Comparison of ENCODE assay signal across 1 cellular context in the genomic region with DNA sequence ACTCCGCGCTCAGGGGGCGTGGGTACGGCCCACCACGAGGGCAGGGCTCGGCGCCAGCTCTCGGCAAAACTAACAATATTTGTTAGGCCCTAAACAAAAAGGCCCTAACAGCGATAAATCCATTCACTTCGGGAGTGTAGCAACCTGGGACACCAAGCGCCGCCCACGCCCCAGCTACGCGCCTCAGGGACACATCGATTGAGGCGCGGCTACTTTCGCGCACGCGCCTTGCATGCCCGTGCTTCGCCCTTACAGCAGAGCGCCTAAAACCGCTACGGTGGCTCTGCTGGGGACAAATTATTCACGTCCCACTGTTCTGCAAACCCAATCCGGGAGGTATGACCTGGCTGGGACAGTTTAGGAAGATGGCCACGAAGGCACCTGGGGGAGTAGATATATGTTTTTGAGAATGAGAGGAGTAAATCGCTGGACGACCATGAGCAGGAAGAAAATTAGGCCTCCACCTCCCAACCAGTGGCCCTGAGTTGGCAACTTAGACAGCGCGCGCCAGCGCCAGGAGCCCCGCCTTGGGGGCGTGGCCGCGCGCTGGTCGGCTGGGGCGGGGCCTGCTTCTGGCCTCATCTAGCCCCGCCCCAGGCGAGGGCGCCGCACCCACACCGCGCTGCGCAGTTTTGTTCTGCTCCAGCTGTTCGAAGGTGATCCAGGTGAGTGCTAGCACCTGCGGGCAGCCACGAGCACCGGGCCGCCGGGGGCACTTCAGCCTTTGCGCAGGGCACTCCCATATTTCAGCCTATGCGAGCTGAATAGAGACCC.
TF ChIP-seq lines count a peak whose summit lies in the region.

A gene (plus strand): TSS at position 606 of the 774 bp plus-strand sequence. CDS start 18,614 bp downstream, outside the sequence.

TF ChIP-seq in GM12878, 131 proteins besides CTCF, POLR2A, EP300 and RAD21 (continued from another document and continues in another):
- TF ChIP-seq, protein P1, sequence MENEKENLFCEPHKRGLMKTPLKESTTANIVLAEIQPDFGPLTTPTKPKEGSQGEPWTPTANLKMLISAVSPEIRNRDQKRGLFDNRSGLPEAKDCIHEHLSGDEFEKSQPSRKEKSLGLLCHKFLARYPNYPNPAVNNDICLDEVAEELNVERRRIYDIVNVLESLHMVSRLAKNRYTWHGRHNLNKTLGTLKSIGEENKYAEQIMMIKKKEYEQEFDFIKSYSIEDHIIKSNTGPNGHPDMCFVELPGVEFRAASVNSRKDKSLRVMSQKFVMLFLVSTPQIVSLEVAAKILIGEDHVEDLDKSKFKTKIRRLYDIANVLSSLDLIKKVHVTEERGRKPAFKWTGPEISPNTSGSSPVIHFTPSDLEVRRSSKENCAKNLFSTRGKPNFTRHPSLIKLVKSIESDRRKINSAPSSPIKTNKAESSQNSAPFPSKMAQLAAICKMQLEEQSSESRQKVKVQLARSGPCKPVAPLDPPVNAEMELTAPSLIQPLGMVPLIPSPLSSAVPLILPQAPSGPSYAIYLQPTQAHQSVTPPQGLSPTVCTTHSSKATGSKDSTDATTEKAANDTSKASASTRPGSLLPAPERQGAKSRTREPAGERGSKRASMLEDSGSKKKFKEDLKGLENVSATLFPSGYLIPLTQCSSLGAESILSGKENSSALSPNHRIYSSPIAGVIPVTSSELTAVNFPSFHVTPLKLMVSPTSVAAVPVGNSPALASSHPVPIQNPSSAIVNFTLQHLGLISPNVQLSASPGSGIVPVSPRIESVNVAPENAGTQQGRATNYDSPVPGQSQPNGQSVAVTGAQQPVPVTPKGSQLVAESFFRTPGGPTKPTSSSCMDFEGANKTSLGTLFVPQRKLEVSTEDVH (IDR thresholded peaks at IDR 0.05; ENCODE audit: low read depth, partially characterized antibody), result no peak
- no peak for TF ChIP-seq FOXM1 (IDR thresholded peaks at IDR 0.05; ENCODE audit: low read depth, low read length)
- TF ChIP-seq, protein P2, sequence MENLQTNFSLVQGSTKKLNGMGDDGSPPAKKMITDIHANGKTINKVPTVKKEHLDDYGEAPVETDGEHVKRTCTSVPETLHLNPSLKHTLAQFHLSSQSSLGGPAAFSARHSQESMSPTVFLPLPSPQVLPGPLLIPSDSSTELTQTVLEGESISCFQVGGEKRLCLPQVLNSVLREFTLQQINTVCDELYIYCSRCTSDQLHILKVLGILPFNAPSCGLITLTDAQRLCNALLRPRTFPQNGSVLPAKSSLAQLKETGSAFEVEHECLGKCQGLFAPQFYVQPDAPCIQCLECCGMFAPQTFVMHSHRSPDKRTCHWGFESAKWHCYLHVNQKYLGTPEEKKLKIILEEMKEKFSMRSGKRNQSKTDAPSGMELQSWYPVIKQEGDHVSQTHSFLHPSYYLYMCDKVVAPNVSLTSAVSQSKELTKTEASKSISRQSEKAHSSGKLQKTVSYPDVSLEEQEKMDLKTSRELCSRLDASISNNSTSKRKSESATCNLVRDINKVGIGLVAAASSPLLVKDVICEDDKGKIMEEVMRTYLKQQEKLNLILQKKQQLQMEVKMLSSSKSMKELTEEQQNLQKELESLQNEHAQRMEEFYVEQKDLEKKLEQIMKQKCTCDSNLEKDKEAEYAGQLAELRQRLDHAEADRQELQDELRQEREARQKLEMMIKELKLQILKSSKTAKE (IDR thresholded peaks at IDR 0.05; ENCODE audit: low read depth, poor library complexity, severe bottlenecking), result peak; percentile 30
- TF ChIP-seq IRF4 (IDR thresholded peaks at IDR 0.05; ENCODE audit: low read depth, low read length), result 0 out of 2 replicates have a peak, but pooled peaks have one; percentile 23
- TF ChIP-seq, protein P3, sequence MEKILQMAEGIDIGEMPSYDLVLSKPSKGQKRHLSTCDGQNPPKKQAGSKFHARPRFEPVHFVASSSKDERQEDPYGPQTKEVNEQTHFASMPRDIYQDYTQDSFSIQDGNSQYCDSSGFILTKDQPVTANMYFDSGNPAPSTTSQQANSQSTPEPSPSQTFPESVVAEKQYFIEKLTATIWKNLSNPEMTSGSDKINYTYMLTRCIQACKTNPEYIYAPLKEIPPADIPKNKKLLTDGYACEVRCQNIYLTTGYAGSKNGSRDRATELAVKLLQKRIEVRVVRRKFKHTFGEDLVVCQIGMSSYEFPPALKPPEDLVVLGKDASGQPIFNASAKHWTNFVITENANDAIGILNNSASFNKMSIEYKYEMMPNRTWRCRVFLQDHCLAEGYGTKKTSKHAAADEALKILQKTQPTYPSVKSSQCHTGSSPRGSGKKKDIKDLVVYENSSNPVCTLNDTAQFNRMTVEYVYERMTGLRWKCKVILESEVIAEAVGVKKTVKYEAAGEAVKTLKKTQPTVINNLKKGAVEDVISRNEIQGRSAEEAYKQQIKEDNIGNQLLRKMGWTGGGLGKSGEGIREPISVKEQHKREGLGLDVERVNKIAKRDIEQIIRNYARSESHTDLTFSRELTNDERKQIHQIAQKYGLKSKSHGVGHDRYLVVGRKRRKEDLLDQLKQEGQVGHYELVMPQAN (conservative IDR thresholded peaks at IDR 0.05), result peak; percentile 69; the same call in 1 of the 2 replicates
- TF ChIP-seq, protein P4, sequence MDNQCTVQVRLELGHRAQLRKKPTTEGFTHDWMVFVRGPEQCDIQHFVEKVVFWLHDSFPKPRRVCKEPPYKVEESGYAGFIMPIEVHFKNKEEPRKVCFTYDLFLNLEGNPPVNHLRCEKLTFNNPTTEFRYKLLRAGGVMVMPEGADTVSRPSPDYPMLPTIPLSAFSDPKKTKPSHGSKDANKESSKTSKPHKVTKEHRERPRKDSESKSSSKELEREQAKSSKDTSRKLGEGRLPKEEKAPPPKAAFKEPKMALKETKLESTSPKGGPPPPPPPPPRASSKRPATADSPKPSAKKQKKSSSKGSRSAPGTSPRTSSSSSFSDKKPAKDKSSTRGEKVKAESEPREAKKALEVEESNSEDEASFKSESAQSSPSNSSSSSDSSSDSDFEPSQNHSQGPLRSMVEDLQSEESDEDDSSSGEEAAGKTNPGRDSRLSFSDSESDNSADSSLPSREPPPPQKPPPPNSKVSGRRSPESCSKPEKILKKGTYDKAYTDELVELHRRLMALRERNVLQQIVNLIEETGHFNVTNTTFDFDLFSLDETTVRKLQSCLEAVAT (IDR thresholded peaks at IDR 0.05), result peak; percentile 70
- TF ChIP-seq MXI1 (IDR thresholded peaks at IDR 0.05; ENCODE audit: low read depth, low read length), result peak; percentile 54; the same call in 1 of the 2 replicates
- peak; percentile 10; the same call in 1 of the 2 replicates for TF ChIP-seq BACH1 (IDR thresholded peaks at IDR 0.05; ENCODE audit: borderline replicate concordance)
- TF ChIP-seq YY1 (IDR thresholded peaks at IDR 0.05; ENCODE audit: low read depth, low read length), result peak; percentile 63; the same call in 1 of the 2 replicates
- TF ChIP-seq, protein P5, sequence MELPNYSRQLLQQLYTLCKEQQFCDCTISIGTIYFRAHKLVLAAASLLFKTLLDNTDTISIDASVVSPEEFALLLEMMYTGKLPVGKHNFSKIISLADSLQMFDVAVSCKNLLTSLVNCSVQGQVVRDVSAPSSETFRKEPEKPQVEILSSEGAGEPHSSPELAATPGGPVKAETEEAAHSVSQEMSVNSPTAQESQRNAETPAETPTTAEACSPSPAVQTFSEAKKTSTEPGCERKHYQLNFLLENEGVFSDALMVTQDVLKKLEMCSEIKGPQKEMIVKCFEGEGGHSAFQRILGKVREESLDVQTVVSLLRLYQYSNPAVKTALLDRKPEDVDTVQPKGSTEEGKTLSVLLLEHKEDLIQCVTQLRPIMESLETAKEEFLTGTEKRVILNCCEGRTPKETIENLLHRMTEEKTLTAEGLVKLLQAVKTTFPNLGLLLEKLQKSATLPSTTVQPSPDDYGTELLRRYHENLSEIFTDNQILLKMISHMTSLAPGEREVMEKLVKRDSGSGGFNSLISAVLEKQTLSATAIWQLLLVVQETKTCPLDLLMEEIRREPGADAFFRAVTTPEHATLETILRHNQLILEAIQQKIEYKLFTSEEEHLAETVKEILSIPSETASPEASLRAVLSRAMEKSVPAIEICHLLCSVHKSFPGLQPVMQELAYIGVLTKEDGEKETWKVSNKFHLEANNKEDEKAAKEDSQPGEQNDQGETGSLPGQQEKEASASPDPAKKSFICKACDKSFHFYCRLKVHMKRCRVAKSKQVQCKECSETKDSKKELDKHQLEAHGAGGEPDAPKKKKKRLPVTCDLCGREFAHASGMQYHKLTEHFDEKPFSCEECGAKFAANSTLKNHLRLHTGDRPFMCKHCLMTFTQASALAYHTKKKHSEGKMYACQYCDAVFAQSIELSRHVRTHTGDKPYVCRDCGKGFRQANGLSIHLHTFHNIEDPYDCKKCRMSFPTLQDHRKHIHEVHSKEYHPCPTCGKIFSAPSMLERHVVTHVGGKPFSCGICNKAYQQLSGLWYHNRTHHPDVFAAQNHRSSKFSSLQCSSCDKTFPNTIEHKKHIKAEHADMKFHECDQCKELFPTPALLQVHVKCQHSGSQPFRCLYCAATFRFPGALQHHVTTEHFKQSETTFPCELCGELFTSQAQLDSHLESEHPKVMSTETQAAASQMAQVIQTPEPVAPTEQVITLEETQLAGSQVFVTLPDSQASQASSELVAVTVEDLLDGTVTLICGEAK (IDR thresholded peaks at IDR 0.05; ENCODE audit: borderline replicate concordance), result no peak
- TF ChIP-seq STAT1 (conservative IDR thresholded peaks at IDR 0.05), result peak; percentile 81
- peak; percentile 59 for TF ChIP-seq MYC (IDR thresholded peaks at IDR 0.05; ENCODE audit: insufficient read depth, insufficient read length, insufficient replicate concordance, low read length, severe bottlenecking)
- TF ChIP-seq RFX5 (IDR thresholded peaks at IDR 0.05; ENCODE audit: low read depth, low read length), result no peak
- 0 out of 2 replicates have a peak, but pooled peaks have one; percentile 14 for TF ChIP-seq BCL11A (IDR thresholded peaks at IDR 0.05; ENCODE audit: low read depth, low read length)
- peak; percentile 57; the same call in 1 of the 2 replicates for TF ChIP-seq GATAD2B (conservative IDR thresholded peaks at IDR 0.05; ENCODE audit: low read depth)
- peak; percentile 47; the same call in 1 of the 2 replicates for TF ChIP-seq POLR2AphosphoS5 (IDR thresholded peaks at IDR 0.05; ENCODE audit: low read length)
- TF ChIP-seq BRCA1 (IDR thresholded peaks at IDR 0.05; ENCODE audit: low read depth, low read length), result no peak
- 0 out of 2 replicates have a peak, but pooled peaks have one; percentile 22 for TF ChIP-seq TCF3 (IDR thresholded peaks at IDR 0.05; ENCODE audit: borderline replicate concordance, insufficient read depth, low read depth, low read length)
- TF ChIP-seq CREM (IDR thresholded peaks at IDR 0.05; ENCODE audit: low read depth), result peak; percentile 58; the same call in 1 of the 2 replicates
- peak; percentile 47; the same call in 1 of the 3 replicates for TF ChIP-seq POU2F2 (IDR thresholded peaks at IDR 0.05; ENCODE audit: borderline replicate concordance, low read depth, low read length)
- TF ChIP-seq, protein P6, sequence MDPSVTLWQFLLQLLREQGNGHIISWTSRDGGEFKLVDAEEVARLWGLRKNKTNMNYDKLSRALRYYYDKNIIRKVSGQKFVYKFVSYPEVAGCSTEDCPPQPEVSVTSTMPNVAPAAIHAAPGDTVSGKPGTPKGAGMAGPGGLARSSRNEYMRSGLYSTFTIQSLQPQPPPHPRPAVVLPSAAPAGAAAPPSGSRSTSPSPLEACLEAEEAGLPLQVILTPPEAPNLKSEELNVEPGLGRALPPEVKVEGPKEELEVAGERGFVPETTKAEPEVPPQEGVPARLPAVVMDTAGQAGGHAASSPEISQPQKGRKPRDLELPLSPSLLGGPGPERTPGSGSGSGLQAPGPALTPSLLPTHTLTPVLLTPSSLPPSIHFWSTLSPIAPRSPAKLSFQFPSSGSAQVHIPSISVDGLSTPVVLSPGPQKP (IDR thresholded peaks at IDR 0.05; ENCODE audit: low read depth, low read length), result 0 out of 2 replicates have a peak, but pooled peaks have one; percentile 32
- TF ChIP-seq NR2C1 (IDR thresholded peaks at IDR 0.05), result 0 out of 2 replicates have a peak, but pooled peaks have one; percentile 11
- TF ChIP-seq TAF1 (IDR thresholded peaks at IDR 0.05; ENCODE audit: borderline replicate concordance, low read depth, low read length), result 0 out of 2 replicates have a peak, but pooled peaks have one; percentile 12
- 0 out of 2 replicates have a peak, but pooled peaks have one; percentile 17 for TF ChIP-seq LARP7 (IDR thresholded peaks at IDR 0.05)
- 0 out of 2 replicates have a peak, but pooled peaks have one; percentile 24 for TF ChIP-seq TARDBP (IDR thresholded peaks at IDR 0.05; ENCODE audit: borderline replicate concordance)
- TF ChIP-seq, protein P7, sequence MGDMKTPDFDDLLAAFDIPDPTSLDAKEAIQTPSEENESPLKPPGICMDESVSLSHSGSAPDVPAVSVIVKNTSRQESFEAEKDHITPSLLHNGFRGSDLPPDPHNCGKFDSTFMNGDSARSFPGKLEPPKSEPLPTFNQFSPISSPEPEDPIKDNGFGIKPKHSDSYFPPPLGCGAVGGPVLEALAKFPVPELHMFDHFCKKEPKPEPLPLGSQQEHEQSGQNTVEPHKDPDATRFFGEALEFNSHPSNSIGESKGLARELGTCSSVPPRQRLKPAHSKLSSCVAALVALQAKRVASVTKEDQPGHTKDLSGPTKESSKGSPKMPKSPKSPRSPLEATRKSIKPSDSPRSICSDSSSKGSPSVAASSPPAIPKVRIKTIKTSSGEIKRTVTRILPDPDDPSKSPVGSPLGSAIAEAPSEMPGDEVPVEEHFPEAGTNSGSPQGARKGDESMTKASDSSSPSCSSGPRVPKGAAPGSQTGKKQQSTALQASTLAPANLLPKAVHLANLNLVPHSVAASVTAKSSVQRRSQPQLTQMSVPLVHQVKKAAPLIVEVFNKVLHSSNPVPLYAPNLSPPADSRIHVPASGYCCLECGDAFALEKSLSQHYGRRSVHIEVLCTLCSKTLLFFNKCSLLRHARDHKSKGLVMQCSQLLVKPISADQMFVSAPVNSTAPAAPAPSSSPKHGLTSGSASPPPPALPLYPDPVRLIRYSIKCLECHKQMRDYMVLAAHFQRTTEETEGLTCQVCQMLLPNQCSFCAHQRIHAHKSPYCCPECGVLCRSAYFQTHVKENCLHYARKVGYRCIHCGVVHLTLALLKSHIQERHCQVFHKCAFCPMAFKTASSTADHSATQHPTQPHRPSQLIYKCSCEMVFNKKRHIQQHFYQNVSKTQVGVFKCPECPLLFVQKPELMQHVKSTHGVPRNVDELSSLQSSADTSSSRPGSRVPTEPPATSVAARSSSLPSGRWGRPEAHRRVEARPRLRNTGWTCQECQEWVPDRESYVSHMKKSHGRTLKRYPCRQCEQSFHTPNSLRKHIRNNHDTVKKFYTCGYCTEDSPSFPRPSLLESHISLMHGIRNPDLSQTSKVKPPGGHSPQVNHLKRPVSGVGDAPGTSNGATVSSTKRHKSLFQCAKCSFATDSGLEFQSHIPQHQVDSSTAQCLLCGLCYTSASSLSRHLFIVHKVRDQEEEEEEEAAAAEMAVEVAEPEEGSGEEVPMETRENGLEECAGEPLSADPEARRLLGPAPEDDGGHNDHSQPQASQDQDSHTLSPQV (IDR thresholded peaks at IDR 0.05), result no peak
- peak; percentile 50; the same call in 1 of the 2 replicates for TF ChIP-seq ESRRA (IDR thresholded peaks at IDR 0.05; ENCODE audit: low read length)
- no peak for TF ChIP-seq RELA (IDR thresholded peaks at IDR 0.05; ENCODE audit: borderline replicate concordance, partially characterized antibody)
- TF ChIP-seq, protein P8, sequence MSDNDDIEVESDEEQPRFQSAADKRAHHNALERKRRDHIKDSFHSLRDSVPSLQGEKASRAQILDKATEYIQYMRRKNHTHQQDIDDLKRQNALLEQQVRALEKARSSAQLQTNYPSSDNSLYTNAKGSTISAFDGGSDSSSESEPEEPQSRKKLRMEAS (IDR thresholded peaks at IDR 0.05; ENCODE audit: low read depth, low read length), result peak; percentile 73
- peak; percentile 80 for TF ChIP-seq IKZF1 (conservative IDR thresholded peaks at IDR 0.05)
